ENCODE assay signal across 1 cellular context in the genomic region with DNA sequence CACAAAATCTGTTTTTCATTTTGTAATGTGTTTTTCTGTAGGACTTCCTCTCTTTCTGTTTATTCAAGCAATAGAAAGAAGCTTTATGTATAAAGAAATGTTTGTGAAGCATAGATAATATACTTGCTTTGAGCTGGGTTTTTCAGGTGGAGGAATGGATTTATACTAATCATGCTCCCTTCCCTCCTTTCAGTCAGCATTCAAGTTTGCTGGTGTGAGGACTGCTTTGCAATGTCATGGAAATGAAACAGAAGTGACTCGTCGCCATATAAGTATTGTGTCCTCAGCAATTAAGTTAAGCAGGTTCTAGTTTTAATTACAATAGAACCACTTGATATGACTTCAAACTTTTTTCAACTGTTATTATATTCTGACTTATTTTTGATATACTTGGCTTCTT.
A peak's percentile ranks its signal among the peaks of the same experiment; 100 is the strongest.
TF ChIP-seq lines count a peak whose summit lies in the region.

No MANE protein-coding gene starts in this region.

TF ChIP-seq in GM23338, 12 proteins besides CTCF, POLR2A, EP300 and RAD21:
- TF ChIP-seq, protein P1, sequence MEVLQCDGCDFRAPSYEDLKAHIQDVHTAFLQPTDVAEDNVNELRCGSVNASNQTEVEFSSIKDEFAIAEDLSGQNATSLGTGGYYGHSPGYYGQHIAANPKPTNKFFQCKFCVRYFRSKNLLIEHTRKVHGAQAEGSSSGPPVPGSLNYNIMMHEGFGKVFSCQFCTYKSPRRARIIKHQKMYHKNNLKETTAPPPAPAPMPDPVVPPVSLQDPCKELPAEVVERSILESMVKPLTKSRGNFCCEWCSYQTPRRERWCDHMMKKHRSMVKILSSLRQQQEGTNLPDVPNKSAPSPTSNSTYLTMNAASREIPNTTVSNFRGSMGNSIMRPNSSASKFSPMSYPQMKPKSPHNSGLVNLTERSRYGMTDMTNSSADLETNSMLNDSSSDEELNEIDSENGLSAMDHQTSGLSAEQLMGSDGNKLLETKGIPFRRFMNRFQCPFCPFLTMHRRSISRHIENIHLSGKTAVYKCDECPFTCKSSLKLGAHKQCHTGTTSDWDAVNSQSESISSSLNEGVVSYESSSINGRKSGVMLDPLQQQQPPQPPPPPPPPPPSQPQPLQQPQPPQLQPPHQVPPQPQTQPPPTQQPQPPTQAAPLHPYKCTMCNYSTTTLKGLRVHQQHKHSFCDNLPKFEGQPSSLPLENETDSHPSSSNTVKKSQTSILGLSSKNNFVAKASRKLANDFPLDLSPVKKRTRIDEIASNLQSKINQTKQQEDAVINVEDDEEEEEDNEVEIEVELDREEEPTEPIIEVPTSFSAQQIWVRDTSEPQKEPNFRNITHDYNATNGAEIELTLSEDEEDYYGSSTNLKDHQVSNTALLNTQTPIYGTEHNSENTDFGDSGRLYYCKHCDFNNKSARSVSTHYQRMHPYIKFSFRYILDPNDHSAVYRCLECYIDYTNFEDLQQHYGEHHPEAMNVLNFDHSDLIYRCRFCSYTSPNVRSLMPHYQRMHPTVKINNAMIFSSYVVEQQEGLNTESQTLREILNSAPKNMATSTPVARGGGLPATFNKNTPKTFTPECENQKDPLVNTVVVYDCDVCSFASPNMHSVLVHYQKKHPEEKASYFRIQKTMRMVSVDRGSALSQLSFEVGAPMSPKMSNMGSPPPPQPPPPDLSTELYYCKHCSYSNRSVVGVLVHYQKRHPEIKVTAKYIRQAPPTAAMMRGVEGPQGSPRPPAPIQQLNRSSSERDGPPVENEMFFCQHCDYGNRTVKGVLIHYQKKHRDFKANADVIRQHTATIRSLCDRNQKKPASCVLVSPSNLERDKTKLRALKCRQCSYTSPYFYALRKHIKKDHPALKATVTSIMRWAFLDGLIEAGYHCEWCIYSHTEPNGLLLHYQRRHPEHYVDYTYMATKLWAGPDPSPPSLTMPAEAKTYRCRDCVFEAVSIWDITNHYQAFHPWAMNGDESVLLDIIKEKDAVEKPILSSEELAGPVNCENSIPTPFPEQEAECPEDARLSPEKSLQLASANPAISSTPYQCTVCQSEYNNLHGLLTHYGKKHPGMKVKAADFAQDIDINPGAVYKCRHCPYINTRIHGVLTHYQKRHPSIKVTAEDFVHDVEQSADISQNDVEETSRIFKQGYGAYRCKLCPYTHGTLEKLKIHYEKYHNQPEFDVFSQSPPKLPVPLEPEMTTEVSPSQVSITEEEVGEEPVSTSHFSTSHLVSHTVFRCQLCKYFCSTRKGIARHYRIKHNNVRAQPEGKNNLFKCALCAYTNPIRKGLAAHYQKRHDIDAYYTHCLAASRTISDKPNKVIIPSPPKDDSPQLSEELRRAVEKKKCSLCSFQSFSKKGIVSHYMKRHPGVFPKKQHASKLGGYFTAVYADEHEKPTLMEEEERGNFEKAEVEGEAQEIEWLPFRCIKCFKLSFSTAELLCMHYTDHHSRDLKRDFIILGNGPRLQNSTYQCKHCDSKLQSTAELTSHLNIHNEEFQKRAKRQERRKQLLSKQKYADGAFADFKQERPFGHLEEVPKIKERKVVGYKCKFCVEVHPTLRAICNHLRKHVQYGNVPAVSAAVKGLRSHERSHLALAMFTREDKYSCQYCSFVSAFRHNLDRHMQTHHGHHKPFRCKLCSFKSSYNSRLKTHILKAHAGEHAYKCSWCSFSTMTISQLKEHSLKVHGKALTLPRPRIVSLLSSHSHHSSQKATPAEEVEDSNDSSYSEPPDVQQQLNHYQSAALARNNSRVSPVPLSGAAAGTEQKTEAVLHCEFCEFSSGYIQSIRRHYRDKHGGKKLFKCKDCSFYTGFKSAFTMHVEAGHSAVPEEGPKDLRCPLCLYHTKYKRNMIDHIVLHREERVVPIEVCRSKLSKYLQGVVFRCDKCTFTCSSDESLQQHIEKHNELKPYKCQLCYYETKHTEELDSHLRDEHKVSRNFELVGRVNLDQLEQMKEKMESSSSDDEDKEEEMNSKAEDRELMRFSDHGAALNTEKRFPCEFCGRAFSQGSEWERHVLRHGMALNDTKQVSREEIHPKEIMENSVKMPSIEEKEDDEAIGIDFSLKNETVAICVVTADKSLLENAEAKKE (CRISPR knock-in tag; IDR thresholded peaks at IDR 0.05): no peak
- TF ChIP-seq EZH2 (IDR thresholded peaks at IDR 0.05; ENCODE audit: low read depth, unreplicated experiment) (no peak), NANOG (IDR thresholded peaks at IDR 0.05; ENCODE audit: borderline replicate concordance) (0 out of 2 replicates have a peak, but pooled peaks have one; percentile 17), STAT1 (IDR thresholded peaks at IDR 0.05; ENCODE audit: unreplicated experiment) (no peak)
